ENCODE assay signal across 7 cellular contexts in genomic region chr11:16864428-16864827, GRCh38.
DNase-seq lines count a peak whose midpoint lies in the region; ATAC-seq lines count a peak whose summit lies in the region.
"Not testable (repeated sequence)": the region's sequence is repeated elsewhere in the genome, so short reads cannot be mapped to it uniquely, and the experiment has no call there.

No MANE protein-coding gene starts in this region.

- peak; percentile 52 for DNase-seq in activated CD4-positive, alpha-beta T cell treated with anti-CD3 and anti-CD28 coated beads for 36 hours
- peak; percentile 35 for DNase-seq in activated T-cell treated with anti-CD3 and anti-CD28 coated beads for 24 hours (ENCODE audit: low read depth)
- DNase-seq in activated T-helper 2 cell treated with anti-CD3 and anti-CD28 coated beads, Interferon-gamma antibody, Interleukin-2, Interleukin-4, amounts not matched to agents 10 μg/mL and 5 μg/mL and 100 μg/mL, durations not matched to agents 14 hours and 24 hours and 36 hours (ENCODE audit: low spot score); stimulated activated effector memory CD8-positive, alpha-beta T cell treated with anti-CD3 and anti-CD28 coated beads, Interleukin-12 subunit alpha, Interleukin-12 subunit beta, amount 100 ng/mL, for 72 hours (ENCODE audit: low spot score in 2 of 2): not testable (repeated sequence)
- DNase-seq in activated naive CD8-positive, alpha-beta T cell treated with anti-CD3 and anti-CD28 coated beads for 36 hours, result peak; percentile 10
- DNase-seq in kidney tubule cell (ENCODE audit: low spot score), result peak; percentile 41
- DNase-seq in stimulated activated CD4-positive, alpha-beta T cell treated with anti-CD3 and anti-CD28 coated beads, Interleukin-1b, Interleukin-23, amount 100 ng/mL, for 24 hours (ENCODE audit: low read depth in 4 of 4, low spot score in 1 of 4), result peak in 3 of 4 experiments; percentile 2 to 14 (median 7)

- H3K9me3 Mint-ChIP-seq in activated CD4-positive, alpha-beta T cell treated with anti-CD3 and anti-CD28 coated beads for 36 hours (ENCODE audit: low read depth); activated T-helper 2 cell treated with anti-CD3 and anti-CD28 coated beads, Interferon-gamma antibody, Interleukin-2, Interleukin-4, amounts not matched to agents 10 μg/mL and 5 μg/mL and 100 μg/mL, durations not matched to agents 14 hours and 24 hours and 36 hours; activated naive CD8-positive, alpha-beta T cell treated with anti-CD3 and anti-CD28 coated beads for 36 hours; stimulated activated effector memory CD8-positive, alpha-beta T cell treated with anti-CD3 and anti-CD28 coated beads, Interleukin-12 subunit alpha, Interleukin-12 subunit beta, amount 100 ng/mL, for 72 hours: not testable (repeated sequence)

- peak overlapping the region; percentile 82 for H3K27ac Mint-ChIP-seq in activated CD4-positive, alpha-beta T cell treated with anti-CD3 and anti-CD28 coated beads for 36 hours
- H3K27ac Mint-ChIP-seq in activated T-helper 2 cell treated with anti-CD3 and anti-CD28 coated beads, Interferon-gamma antibody, Interleukin-2, Interleukin-4, amounts not matched to agents 10 μg/mL and 5 μg/mL and 100 μg/mL, durations not matched to agents 14 hours and 24 hours and 36 hours, result peak overlapping the region; percentile 38
- peak overlapping the region; percentile 32 for H3K27ac Mint-ChIP-seq in activated naive CD8-positive, alpha-beta T cell treated with anti-CD3 and anti-CD28 coated beads for 36 hours
- not testable (repeated sequence) for H3K27ac Mint-ChIP-seq in stimulated activated effector memory CD8-positive, alpha-beta T cell treated with anti-CD3 and anti-CD28 coated beads, Interleukin-12 subunit alpha, Interleukin-12 subunit beta, amount 100 ng/mL, for 72 hours

- H3K36me3 Mint-ChIP-seq in activated CD4-positive, alpha-beta T cell treated with anti-CD3 and anti-CD28 coated beads for 36 hours (ENCODE audit: low read depth); activated naive CD8-positive, alpha-beta T cell treated with anti-CD3 and anti-CD28 coated beads for 36 hours; stimulated activated effector memory CD8-positive, alpha-beta T cell treated with anti-CD3 and anti-CD28 coated beads, Interleukin-12 subunit alpha, Interleukin-12 subunit beta, amount 100 ng/mL, for 72 hours: not testable (repeated sequence)
- H3K36me3 Mint-ChIP-seq in activated T-helper 2 cell treated with anti-CD3 and anti-CD28 coated beads, Interferon-gamma antibody, Interleukin-2, Interleukin-4, amounts not matched to agents 10 μg/mL and 5 μg/mL and 100 μg/mL, durations not matched to agents 14 hours and 24 hours and 36 hours (ENCODE audit: low read depth), result peaks cover 36% of the 10 kb centered on the region

- intact Hi-C loops in activated CD4-positive, alpha-beta T cell treated with anti-CD3 and anti-CD28 coated beads for 36 hours (cut with DNase I, micrococcal nuclease), result loop anchor here (1.0 to 2.0 kb wide), 2 partner anchors 38 kb away; no protein-coding TSS in a partner anchor
- intact Hi-C loops in activated T-helper 2 cell treated with anti-CD3 and anti-CD28 coated beads, Interferon-gamma antibody, Interleukin-2, Interleukin-4, amounts not matched to agents 10 μg/mL and 5 μg/mL and 100 μg/mL, durations not matched to agents 14 hours and 24 hours and 36 hours (cut with micrococcal nuclease), result loop anchor here (1.0 to 5.0 kb wide), 2 partner anchors 37 to 38 kb away; no protein-coding TSS in a partner anchor

- H3K4me1 Mint-ChIP-seq in activated CD4-positive, alpha-beta T cell treated with anti-CD3 and anti-CD28 coated beads for 36 hours, result peaks cover 36% of the 10 kb centered on the region
- H3K4me1 Mint-ChIP-seq in activated T-helper 2 cell treated with anti-CD3 and anti-CD28 coated beads, Interferon-gamma antibody, Interleukin-2, Interleukin-4, amounts not matched to agents 10 μg/mL and 5 μg/mL and 100 μg/mL, durations not matched to agents 14 hours and 24 hours and 36 hours (ENCODE audit: low read depth), result peaks cover 47% of the 10 kb centered on the region
- H3K4me1 Mint-ChIP-seq in activated naive CD8-positive, alpha-beta T cell treated with anti-CD3 and anti-CD28 coated beads for 36 hours, result not testable (repeated sequence)
- peaks cover 30% of the 10 kb centered on the region for H3K4me1 Mint-ChIP-seq in stimulated activated effector memory CD8-positive, alpha-beta T cell treated with anti-CD3 and anti-CD28 coated beads, Interleukin-12 subunit alpha, Interleukin-12 subunit beta, amount 100 ng/mL, for 72 hours

- peak; percentile 78 for ATAC-seq in activated CD4-positive, alpha-beta T cell treated with anti-CD3 and anti-CD28 coated beads for 36 hours
- ATAC-seq in stimulated activated effector memory CD8-positive, alpha-beta T cell treated with anti-CD3 and anti-CD28 coated beads, Interleukin-12 subunit alpha, Interleukin-12 subunit beta, amount 100 ng/mL, for 72 hours, result peak; percentile 63

- H3K4me3 Mint-ChIP-seq in activated CD4-positive, alpha-beta T cell treated with anti-CD3 and anti-CD28 coated beads for 36 hours; activated T-helper 2 cell treated with anti-CD3 and anti-CD28 coated beads, Interferon-gamma antibody, Interleukin-2, Interleukin-4, amounts not matched to agents 10 μg/mL and 5 μg/mL and 100 μg/mL, durations not matched to agents 14 hours and 24 hours and 36 hours (ENCODE audit: low read depth); activated naive CD8-positive, alpha-beta T cell treated with anti-CD3 and anti-CD28 coated beads for 36 hours; stimulated activated effector memory CD8-positive, alpha-beta T cell treated with anti-CD3 and anti-CD28 coated beads, Interleukin-12 subunit alpha, Interleukin-12 subunit beta, amount 100 ng/mL, for 72 hours: not testable (repeated sequence)

- H3K27me3 Mint-ChIP-seq in activated CD4-positive, alpha-beta T cell treated with anti-CD3 and anti-CD28 coated beads for 36 hours; activated T-helper 2 cell treated with anti-CD3 and anti-CD28 coated beads, Interferon-gamma antibody, Interleukin-2, Interleukin-4, amounts not matched to agents 10 μg/mL and 5 μg/mL and 100 μg/mL, durations not matched to agents 14 hours and 24 hours and 36 hours (ENCODE audit: low read depth): not testable (repeated sequence)
- peaks cover 10% of the 10 kb centered on the region for H3K27me3 Mint-ChIP-seq in activated naive CD8-positive, alpha-beta T cell treated with anti-CD3 and anti-CD28 coated beads for 36 hours

- POLR2A ChIA-PET in activated CD4-positive, alpha-beta T cell treated with anti-CD3 and anti-CD28 coated beads for 36 hours (lab: Charles Lee), result interaction anchor here (0.6 to 1.4 kb wide), 3 partner anchors 10 to 44 kb away, joined by 4 to 5 read pairs (median 4); no protein-coding TSS in a partner anchor

- CTCF ChIA-PET in activated CD4-positive, alpha-beta T cell treated with anti-CD3 and anti-CD28 coated beads for 36 hours (lab: Charles Lee), result interaction anchor here (0.7 to 2.5 kb wide), 4 partner anchors 10 to 197 kb away, joined by 3 to 6 read pairs (median 4); no protein-coding TSS in a partner anchor
